Comparison of ENCODE assay signal across 8 cellular contexts in the genomic region with DNA sequence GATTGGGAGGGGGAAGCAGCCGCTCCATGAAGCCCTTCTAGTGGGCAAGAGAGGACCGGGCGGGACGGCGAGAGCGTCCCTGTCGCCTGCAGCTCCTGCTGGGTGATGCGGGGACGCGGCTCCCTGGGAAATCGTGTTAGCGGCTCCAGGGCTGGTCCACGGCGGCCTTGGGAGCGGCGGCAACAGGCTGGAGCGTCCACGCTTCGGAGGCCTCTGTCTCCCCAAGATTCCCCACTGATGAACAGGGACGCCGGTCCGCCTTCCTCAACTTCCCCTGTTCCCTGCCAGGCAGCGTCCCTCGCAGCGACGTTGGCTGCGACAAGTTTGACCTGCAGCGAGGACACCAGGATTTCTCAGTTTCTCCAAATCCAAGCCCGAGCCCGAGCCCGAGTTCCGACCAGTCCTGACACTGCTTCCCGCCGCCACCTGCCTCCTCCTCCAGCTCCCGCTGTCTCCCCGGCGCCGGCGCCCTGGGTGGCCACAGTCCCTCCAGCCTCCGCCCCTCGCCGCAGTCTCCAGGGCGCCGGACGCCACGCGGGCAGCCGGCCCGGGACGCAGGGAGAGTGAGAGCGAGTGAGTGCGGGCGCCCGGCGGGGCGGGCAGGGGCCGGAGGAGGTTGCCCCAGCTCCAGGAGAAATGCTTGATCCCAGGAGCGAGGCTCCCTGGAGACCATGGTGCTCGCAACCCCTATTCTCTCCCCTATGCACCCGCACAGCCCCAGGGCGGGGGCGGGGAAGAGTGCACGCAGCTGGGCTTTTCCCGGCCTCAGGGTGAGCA.
DNase-seq lines count a peak whose midpoint lies in the region; ATAC-seq and TF ChIP-seq lines count a peak whose summit lies in the region.

No MANE protein-coding gene starts in this region.

- peak in 1 of 2 donors; percentile 26 for TF ChIP-seq POLR2A in thyroid gland (IDR thresholded peaks at IDR 0.05)

- in situ Hi-C loops in ACHN (cut with HindIII; ENCODE audit: low pct_ligation_motif_present, low pct_unique_long_range_greater_than_20kb, low sequenced_read_pairs), result no loop called here
- in situ Hi-C loops in GM13976 (cut with MboI; ENCODE audit: low sequenced_read_pairs, unreplicated experiment), result no loop called here

- peaks cover 35% of the 10 kb centered on the region for H3K27me3 Mint-ChIP-seq in endodermal cell (ENCODE audit: insufficient read depth)

- H3K27ac ChIP-seq in RWPE2 (ENCODE audit: poor library complexity, severe bottlenecking), result no peak overlapping the region
- no peak overlapping the region for H3K27ac ChIP-seq in endodermal cell (ENCODE audit: low read depth, low read length)
- H3K27ac ChIP-seq in mesodermal cell (ENCODE audit: low read depth, low read length, severe bottlenecking), result no peak overlapping the region
- H3K27ac ChIP-seq in thyroid gland, result peak overlapping the region in 2 of 3 donors; percentile 12 to 35

- intact Hi-C loops in thyroid gland (cut with DNase I), result no loop called here

- H3K9ac ChIP-seq in endodermal cell (ENCODE audit: extremely low read depth, low read length, poor library complexity, severe bottlenecking), result peak overlapping the region; percentile 30

- no peaks in the 10 kb centered on the region for H3K9me3 ChIP-seq in RWPE2 (ENCODE audit: severe bottlenecking)
- H3K9me3 ChIP-seq in endodermal cell (ENCODE audit: control insufficient read depth, low read length), result peaks cover 14% of the 10 kb centered on the region
- H3K9me3 ChIP-seq in mesodermal cell (ENCODE audit: control insufficient read depth, low read length), result peaks cover 12% of the 10 kb centered on the region
- no peaks in the 10 kb centered on the region for H3K9me3 ChIP-seq in thyroid gland

- no peaks in the 10 kb centered on the region for H3K4me1 ChIP-seq in RWPE2 (ENCODE audit: insufficient read depth, poor library complexity, severe bottlenecking)
- no peaks in the 10 kb centered on the region for H3K4me1 ChIP-seq in endodermal cell (ENCODE audit: control insufficient read depth, insufficient read depth, low read length)
- peaks cover 4% of the 10 kb centered on the region for H3K4me1 ChIP-seq in mesodermal cell (ENCODE audit: control insufficient read depth, insufficient read depth, low read length, poor library complexity, severe bottlenecking)
- H3K4me1 ChIP-seq in thyroid gland, result peaks cover 16 to 22% of the 10 kb centered on the region in 2 donors

- H3K27me3 ChIP-seq in RWPE2 (ENCODE audit: insufficient read depth, poor library complexity, severe bottlenecking), result peaks cover 12% of the 10 kb centered on the region
- peaks cover 32% of the 10 kb centered on the region for H3K27me3 ChIP-seq in endodermal cell (ENCODE audit: control insufficient read depth, insufficient read depth, low read length, poor library complexity, severe bottlenecking)
- no peaks in the 10 kb centered on the region for H3K27me3 ChIP-seq in thyroid gland

- H3K36me3 ChIP-seq in RWPE2 (ENCODE audit: low read depth) (no peaks in the 10 kb centered on the region), endodermal cell (ENCODE audit: control insufficient read depth, insufficient read depth, low read length) (no peaks in the 10 kb centered on the region), mesodermal cell (ENCODE audit: control insufficient read depth, insufficient read depth, low read length) (no peaks in the 10 kb centered on the region), thyroid gland (no peaks in the 10 kb centered on the region)

- TF ChIP-seq CTCF in GM13976 (IDR thresholded peaks at IDR 0.05; ENCODE audit: borderline replicate concordance, control extremely low read depth, extremely low read depth, insufficient read depth, missing control alignments) (no peak), RWPE2 (IDR thresholded peaks at IDR 0.05; ENCODE audit: poor library complexity, severe bottlenecking) (no peak), endodermal cell (conservative IDR thresholded peaks at IDR 0.05) (no peak), thyroid gland (IDR thresholded peaks at IDR 0.05) (no peak)

- H3K4me3 Mint-ChIP-seq in endodermal cell, result peak overlapping the region; percentile 77

- H3K4me3 ChIP-seq in RWPE2 (ENCODE audit: severe bottlenecking) (peak overlapping the region; percentile 32), endodermal cell (ENCODE audit: low read length) (peak overlapping the region; percentile 80), mesodermal cell (ENCODE audit: extremely low read depth, insufficient read depth, low read length, poor library complexity, severe bottlenecking) (peak overlapping the region; percentile 48), thyroid gland (replicated peaks in 1 of 3) (peak overlapping the region; percentile 23 to 49 (median 30))

- peaks cover 7% of the 10 kb centered on the region for H3K36me3 Mint-ChIP-seq in endodermal cell (ENCODE audit: low read depth)

- ATAC-seq in RWPE2 (ENCODE audit: low read depth), result peak; percentile 88
- ATAC-seq in GM19455 (IDR thresholded peaks at IDR 0.05; ENCODE audit: unreplicated experiment), result no peak

- DNase-seq in ACHN, result peak; percentile 42
- DNase-seq in GM13976 (ENCODE audit: low spot score), result peak; percentile 34
- DNase-seq in RWPE2 (ENCODE audit: low spot score), result no peak
- peak; percentile 82 for DNase-seq in endodermal cell
- DNase-seq in thyroid gland, result peak; percentile 78 to 83
- DNase-seq in MV-4-11 (lab: John Stamatoyannopoulos, UW), result no peak

- WGBS in endodermal cell (ENCODE audit: insufficient coverage in 1 of 2, insufficient read length in 1 of 2), 2 experiments, result 4% methylated on average over 13 to 64 of the region's 64 CpGs
- WGBS in mesodermal cell (ENCODE audit: insufficient coverage in 2 of 2), 2 experiments, result 2 to 3% methylated on average over 45 to 50 of the region's 64 CpGs
- 1 to 3% methylated on average over 38 to 44 of the region's 64 CpGs for WGBS in thyroid gland, 2 donors

- peaks cover 14% of the 10 kb centered on the region for H3K9me3 Mint-ChIP-seq in endodermal cell

- H3K4me1 Mint-ChIP-seq in endodermal cell, result peaks cover 25% of the 10 kb centered on the region

- peak overlapping the region; percentile 77 for H3K27ac Mint-ChIP-seq in endodermal cell

Comparison
In these comparisons a context has a peak if more than half of its experiments do, and no peak if none do; other contexts are left out.
1. DNase-seq: peak in ACHN (single experiment), GM13976 (single experiment), endodermal cell (single experiment) and thyroid gland (2 of 2); none in RWPE2 (single experiment) and MV-4-11 (single experiment).
2. H3K27ac ChIP-seq: peak in thyroid gland (2 of 3); none in RWPE2 (single experiment), endodermal cell (single experiment) and mesodermal cell (single experiment).
3. H3K4me3 ChIP-seq: peak in every context shown above with its lines; median percentile 80 in endodermal cell; 48 in mesodermal cell; 32 in RWPE2; 30 in thyroid gland.